Comparison of ENCODE assay signal across 8 cellular contexts in the genomic region with DNA sequence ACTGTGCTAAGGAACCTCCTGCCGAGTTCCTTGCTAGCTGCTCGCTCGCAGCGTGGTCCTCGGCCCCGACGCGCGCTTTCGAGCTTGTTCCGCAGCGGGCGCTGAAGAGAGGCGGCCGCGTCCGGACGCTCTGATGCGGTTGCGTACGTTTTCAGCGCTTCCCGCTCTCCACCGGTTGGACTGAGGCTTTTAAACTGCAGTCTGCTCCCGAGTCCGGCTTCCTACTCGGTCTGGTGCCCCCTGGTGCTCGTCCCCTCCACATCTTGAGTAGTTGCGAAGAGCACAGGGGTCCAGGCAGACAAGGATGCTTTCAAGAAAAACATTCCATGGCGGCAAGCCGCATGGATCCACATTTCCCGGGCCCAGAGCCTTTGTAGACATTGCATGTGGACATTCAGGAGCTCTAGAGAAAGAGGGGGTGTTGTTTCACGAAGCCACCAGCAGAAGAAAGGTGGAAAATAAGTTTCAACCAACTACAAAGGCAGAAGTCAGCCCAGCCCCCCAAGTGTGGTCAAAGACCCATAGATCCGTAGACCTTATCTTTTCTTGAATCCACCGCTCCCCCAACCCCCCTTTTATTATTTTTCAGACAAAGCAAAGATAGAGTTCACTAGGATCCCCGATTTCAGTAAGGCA. TPM values are rescaled to one million over a fixed set of nuclear protein-coding genes. Genes with fewer than 3 reads are reported as not detected.
A peak's percentile ranks its signal among the peaks of the same experiment; 100 is the strongest.
DNase-seq lines count a peak whose midpoint lies in the region; FAIRE-seq and TF ChIP-seq lines count a peak whose summit lies in the region.

No MANE protein-coding gene starts in this region.

- H3K4me1 ChIP-seq in Caco-2: peaks cover 13% of the 10 kb centered on the region

- intact Hi-C loops in Caco-2 (cut with micrococcal nuclease; ENCODE audit: unreplicated experiment): loop anchor here (1.0 to 2.0 kb wide), 6 partner anchors 101 to 198 kb away; a partner anchor contains a TSS

- no peaks in the 10 kb centered on the region for H3K9me3 ChIP-seq in Caco-2

- CTCF ChIA-PET in Caco-2 (lab: Charles Lee): interaction anchor here (0.6 to 4.4 kb wide), 43 partner anchors 8 to 581 kb away, joined by 3 to 102 read pairs (median 5); a partner anchor contains a TSS

- H3K27me3 Mint-ChIP-seq in Caco-2 (ENCODE audit: insufficient read depth, unreplicated experiment): no peaks in the 10 kb centered on the region

- no peaks in the 10 kb centered on the region for H3K36me3 ChIP-seq in Caco-2 (ENCODE audit: control insufficient read depth, insufficient read depth, low read length)

- no TSS peak for BruUV-seq in Caco-2 (replicated peaks; lab: Mats Ljungman, UMichigan)

- H3K4me3 Mint-ChIP-seq in Caco-2 (ENCODE audit: unreplicated experiment): no peak overlapping the region

- POLR2A ChIA-PET in Caco-2 (lab: Charles Lee): interaction anchor here (0.6 to 2.7 kb wide), 11 partner anchors 11 to 194 kb away, joined by 3 to 36 read pairs (median 3); no protein-coding TSS in a partner anchor

- peaks cover 13% of the 10 kb centered on the region for H3K36me3 Mint-ChIP-seq in Caco-2 (ENCODE audit: insufficient read depth, unreplicated experiment)

- peaks cover 19% of the 10 kb centered on the region for H3K4me1 Mint-ChIP-seq in Caco-2 (ENCODE audit: low read depth, unreplicated experiment)

- peak; percentile 74 for FAIRE-seq in HTR-8/SVneo (lab: Jason Lieb, UNC)

- H3K4me3 ChIP-seq in Caco-2 (ENCODE audit: low read depth, low read length): peak overlapping the region; percentile 42

- no peaks in the 10 kb centered on the region for H3K27me3 ChIP-seq in Caco-2 (replicated peaks; ENCODE audit: control insufficient read depth, insufficient read depth, low read length)

- H3K27ac Mint-ChIP-seq in Caco-2 (ENCODE audit: unreplicated experiment): no peak overlapping the region

- peak; percentile 88 to 95 for TF ChIP-seq CTCF in Caco-2 (IDR thresholded peaks at IDR 0.05; ENCODE audit: insufficient read depth in 1 of 2, low read depth in 1 of 2, low read length in 1 of 2, severe bottlenecking in 1 of 2, unreplicated experiment in 1 of 2)
- peak; percentile 63 for TF ChIP-seq CTCF in GM20000 (IDR thresholded peaks at IDR 0.05; ENCODE audit: extremely low read depth, missing control alignments)

- H3K9me3 Mint-ChIP-seq in Caco-2 (ENCODE audit: unreplicated experiment): no peaks in the 10 kb centered on the region

- peak; percentile 98 for DNase-seq in Caco-2
- DNase-seq in GM20000 (ENCODE audit: low spot score): peak; percentile 83
- DNase-seq in HTR-8/SVneo (ENCODE audit: insufficient read length, low spot score): peak; percentile 93
- peak; percentile 95 for DNase-seq in NOMO-1 treated with dmso at 0.1 percent for 144 hours (lab: John Stamatoyannopoulos, UW; ENCODE audit: unreplicated experiment)
- DNase-seq in activated CD8-positive, alpha-beta memory T cell treated with anti-CD3 and anti-CD28 coated beads, Interleukin-2, amount 50 U/mL, for 1 hour (ENCODE audit: extremely low read depth): peak; percentile 65
- DNase-seq in epidermal melanocyte (ENCODE audit: insufficient read length, low spot score): peak; percentile 67
- peak; percentile 95 for DNase-seq in midbrain (lab: John Stamatoyannopoulos, UW)
- peak; percentile 67 to 74 for DNase-seq in stimulated activated CD8-positive, alpha-beta memory T cell treated with anti-CD3 and anti-CD28 coated beads, Interleukin-15, amount 100 ng/mL, for 4 hours (ENCODE audit: low read depth in 2 of 2)

RNA-seq across cellular contexts. Expression of a gene that starts 1.1 kb away (rescaled TPM):
- total RNA-seq in Caco-2 (2022): 206 and 224 TPM in 2 replicates

Comparison
In these comparisons a context has a peak if more than half of its experiments do, and no peak if none do; other contexts are left out.
1. Peak in every context shown above with its lines: DNase-seq and H3K4me3 ChIP-seq.